Comparison of ENCODE assay signal across 1 cellular context in the genomic region with DNA sequence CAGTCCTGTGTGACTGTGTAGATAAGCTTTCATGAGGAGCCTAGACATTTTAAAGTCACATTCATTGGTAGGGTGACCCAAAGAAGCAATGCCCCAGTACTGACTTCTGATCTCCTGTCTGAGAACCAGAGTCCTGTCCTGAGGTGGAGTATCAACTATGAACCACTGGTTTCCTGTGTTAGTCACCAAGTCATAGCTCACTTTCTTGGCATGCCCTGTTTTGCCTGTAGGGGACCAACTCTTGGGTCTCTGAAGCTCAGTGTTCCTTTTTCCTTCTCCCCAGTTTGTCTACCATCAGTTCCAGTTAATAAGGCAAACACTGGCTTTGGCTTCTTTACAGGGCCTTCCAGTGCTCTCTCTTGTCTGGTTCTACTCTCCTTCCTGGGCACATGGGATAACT.
TF ChIP-seq lines count a peak whose summit lies in the region.

No MANE protein-coding gene starts in this region.

TF ChIP-seq in HepG2, 621 proteins besides CTCF, POLR2A, EP300 and RAD21 (continued from another document):
- TF ChIP-seq, protein P1, sequence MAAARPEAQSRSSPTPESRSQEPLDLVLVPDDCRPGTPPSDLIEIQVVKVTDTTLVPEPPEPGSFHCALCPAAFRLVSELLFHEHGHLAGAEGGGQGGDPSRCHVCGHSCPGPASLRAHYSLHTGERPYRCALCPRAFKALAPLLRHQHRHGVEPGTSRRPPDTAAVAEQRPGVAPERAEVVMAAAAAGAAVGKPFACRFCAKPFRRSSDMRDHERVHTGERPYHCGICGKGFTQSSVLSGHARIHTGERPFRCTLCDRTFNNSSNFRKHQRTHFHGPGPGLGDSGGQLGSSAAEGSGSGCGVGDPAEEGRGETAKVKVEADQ (CRISPR knock-in tag; IDR thresholded peaks at IDR 0.05; ENCODE audit: borderline replicate concordance): no peak
- TF ChIP-seq ZNF816 (CRISPR knock-in tag; IDR thresholded peaks at IDR 0.05; ENCODE audit: borderline replicate concordance) (no peak), ZNF224 (CRISPR knock-in tag; IDR thresholded peaks at IDR 0.05) (no peak), HNRNPH1 (optimal IDR thresholded peaks at IDR 0.05; ENCODE audit: low read depth, low read length) (no peak), HDAC1 (CRISPR knock-in tag; IDR thresholded peaks at IDR 0.05) (no peak), IRX3 (CRISPR knock-in tag; IDR thresholded peaks at IDR 0.05; ENCODE audit: borderline replicate concordance, low read depth) (no peak), HMGA1 (CRISPR knock-in tag; conservative IDR thresholded peaks at IDR 0.05) (no peak), BHLHE40 (IDR thresholded peaks at IDR 0.05; ENCODE audit: low read length) (no peak), PCBP1 (IDR thresholded peaks at IDR 0.05; ENCODE audit: borderline replicate concordance, low read depth, low read length) (no peak), ZNF337 (CRISPR knock-in tag; IDR thresholded peaks at IDR 0.05; ENCODE audit: borderline replicate concordance, low read depth) (no peak), ZNF737 (CRISPR knock-in tag; IDR thresholded peaks at IDR 0.05; ENCODE audit: borderline replicate concordance) (no peak), ETV6 (CRISPR knock-in tag; conservative IDR thresholded peaks at IDR 0.05) (no peak)
- TF ChIP-seq, protein P2, sequence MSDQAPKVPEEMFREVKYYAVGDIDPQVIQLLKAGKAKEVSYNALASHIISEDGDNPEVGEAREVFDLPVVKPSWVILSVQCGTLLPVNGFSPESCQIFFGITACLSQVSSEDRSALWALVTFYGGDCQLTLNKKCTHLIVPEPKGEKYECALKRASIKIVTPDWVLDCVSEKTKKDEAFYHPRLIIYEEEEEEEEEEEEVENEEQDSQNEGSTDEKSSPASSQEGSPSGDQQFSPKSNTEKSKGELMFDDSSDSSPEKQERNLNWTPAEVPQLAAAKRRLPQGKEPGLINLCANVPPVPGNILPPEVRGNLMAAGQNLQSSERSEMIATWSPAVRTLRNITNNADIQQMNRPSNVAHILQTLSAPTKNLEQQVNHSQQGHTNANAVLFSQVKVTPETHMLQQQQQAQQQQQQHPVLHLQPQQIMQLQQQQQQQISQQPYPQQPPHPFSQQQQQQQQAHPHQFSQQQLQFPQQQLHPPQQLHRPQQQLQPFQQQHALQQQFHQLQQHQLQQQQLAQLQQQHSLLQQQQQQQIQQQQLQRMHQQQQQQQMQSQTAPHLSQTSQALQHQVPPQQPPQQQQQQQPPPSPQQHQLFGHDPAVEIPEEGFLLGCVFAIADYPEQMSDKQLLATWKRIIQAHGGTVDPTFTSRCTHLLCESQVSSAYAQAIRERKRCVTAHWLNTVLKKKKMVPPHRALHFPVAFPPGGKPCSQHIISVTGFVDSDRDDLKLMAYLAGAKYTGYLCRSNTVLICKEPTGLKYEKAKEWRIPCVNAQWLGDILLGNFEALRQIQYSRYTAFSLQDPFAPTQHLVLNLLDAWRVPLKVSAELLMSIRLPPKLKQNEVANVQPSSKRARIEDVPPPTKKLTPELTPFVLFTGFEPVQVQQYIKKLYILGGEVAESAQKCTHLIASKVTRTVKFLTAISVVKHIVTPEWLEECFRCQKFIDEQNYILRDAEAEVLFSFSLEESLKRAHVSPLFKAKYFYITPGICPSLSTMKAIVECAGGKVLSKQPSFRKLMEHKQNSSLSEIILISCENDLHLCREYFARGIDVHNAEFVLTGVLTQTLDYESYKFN (CRISPR knock-in tag; conservative IDR thresholded peaks at IDR 0.05): no peak
- TF ChIP-seq, protein P3, sequence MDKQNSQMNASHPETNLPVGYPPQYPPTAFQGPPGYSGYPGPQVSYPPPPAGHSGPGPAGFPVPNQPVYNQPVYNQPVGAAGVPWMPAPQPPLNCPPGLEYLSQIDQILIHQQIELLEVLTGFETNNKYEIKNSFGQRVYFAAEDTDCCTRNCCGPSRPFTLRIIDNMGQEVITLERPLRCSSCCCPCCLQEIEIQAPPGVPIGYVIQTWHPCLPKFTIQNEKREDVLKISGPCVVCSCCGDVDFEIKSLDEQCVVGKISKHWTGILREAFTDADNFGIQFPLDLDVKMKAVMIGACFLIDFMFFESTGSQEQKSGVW (CRISPR knock-in tag; IDR thresholded peaks at IDR 0.05; ENCODE audit: borderline replicate concordance): no peak
- TF ChIP-seq, protein P4, sequence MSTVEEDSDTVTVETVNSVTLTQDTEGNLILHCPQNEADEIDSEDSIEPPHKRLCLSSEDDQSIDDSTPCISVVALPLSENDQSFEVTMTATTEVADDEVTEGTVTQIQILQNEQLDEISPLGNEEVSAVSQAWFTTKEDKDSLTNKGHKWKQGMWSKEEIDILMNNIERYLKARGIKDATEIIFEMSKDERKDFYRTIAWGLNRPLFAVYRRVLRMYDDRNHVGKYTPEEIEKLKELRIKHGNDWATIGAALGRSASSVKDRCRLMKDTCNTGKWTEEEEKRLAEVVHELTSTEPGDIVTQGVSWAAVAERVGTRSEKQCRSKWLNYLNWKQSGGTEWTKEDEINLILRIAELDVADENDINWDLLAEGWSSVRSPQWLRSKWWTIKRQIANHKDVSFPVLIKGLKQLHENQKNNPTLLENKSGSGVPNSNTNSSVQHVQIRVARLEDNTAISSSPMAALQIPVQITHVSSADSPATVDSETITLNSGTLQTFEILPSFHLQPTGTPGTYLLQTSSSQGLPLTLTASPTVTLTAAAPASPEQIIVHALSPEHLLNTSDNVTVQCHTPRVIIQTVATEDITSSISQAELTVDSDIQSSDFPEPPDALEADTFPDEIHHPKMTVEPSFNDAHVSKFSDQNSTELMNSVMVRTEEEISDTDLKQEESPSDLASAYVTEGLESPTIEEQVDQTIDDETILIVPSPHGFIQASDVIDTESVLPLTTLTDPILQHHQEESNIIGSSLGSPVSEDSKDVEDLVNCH (CRISPR knock-in tag; IDR thresholded peaks at IDR 0.05): no peak
- TF ChIP-seq, protein P5, sequence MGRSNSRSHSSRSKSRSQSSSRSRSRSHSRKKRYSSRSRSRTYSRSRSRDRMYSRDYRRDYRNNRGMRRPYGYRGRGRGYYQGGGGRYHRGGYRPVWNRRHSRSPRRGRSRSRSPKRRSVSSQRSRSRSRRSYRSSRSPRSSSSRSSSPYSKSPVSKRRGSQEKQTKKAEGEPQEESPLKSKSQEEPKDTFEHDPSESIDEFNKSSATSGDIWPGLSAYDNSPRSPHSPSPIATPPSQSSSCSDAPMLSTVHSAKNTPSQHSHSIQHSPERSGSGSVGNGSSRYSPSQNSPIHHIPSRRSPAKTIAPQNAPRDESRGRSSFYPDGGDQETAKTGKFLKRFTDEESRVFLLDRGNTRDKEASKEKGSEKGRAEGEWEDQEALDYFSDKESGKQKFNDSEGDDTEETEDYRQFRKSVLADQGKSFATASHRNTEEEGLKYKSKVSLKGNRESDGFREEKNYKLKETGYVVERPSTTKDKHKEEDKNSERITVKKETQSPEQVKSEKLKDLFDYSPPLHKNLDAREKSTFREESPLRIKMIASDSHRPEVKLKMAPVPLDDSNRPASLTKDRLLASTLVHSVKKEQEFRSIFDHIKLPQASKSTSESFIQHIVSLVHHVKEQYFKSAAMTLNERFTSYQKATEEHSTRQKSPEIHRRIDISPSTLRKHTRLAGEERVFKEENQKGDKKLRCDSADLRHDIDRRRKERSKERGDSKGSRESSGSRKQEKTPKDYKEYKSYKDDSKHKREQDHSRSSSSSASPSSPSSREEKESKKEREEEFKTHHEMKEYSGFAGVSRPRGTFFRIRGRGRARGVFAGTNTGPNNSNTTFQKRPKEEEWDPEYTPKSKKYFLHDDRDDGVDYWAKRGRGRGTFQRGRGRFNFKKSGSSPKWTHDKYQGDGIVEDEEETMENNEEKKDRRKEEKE (IDR thresholded peaks at IDR 0.05): no peak
- TF ChIP-seq, protein P6, sequence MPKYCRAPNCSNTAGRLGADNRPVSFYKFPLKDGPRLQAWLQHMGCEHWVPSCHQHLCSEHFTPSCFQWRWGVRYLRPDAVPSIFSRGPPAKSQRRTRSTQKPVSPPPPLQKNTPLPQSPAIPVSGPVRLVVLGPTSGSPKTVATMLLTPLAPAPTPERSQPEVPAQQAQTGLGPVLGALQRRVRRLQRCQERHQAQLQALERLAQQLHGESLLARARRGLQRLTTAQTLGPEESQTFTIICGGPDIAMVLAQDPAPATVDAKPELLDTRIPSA (CRISPR knock-in tag; IDR thresholded peaks at IDR 0.05; ENCODE audit: borderline replicate concordance): no peak
- TF ChIP-seq, protein P7, sequence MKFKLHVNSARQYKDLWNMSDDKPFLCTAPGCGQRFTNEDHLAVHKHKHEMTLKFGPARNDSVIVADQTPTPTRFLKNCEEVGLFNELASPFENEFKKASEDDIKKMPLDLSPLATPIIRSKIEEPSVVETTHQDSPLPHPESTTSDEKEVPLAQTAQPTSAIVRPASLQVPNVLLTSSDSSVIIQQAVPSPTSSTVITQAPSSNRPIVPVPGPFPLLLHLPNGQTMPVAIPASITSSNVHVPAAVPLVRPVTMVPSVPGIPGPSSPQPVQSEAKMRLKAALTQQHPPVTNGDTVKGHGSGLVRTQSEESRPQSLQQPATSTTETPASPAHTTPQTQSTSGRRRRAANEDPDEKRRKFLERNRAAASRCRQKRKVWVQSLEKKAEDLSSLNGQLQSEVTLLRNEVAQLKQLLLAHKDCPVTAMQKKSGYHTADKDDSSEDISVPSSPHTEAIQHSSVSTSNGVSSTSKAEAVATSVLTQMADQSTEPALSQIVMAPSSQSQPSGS (CRISPR knock-in tag; IDR thresholded peaks at IDR 0.05): no peak
TF ChIP-seq in HepG2: peak in this region for 0.
